ENCODE assay signal across 7 cellular contexts in the genomic region with DNA sequence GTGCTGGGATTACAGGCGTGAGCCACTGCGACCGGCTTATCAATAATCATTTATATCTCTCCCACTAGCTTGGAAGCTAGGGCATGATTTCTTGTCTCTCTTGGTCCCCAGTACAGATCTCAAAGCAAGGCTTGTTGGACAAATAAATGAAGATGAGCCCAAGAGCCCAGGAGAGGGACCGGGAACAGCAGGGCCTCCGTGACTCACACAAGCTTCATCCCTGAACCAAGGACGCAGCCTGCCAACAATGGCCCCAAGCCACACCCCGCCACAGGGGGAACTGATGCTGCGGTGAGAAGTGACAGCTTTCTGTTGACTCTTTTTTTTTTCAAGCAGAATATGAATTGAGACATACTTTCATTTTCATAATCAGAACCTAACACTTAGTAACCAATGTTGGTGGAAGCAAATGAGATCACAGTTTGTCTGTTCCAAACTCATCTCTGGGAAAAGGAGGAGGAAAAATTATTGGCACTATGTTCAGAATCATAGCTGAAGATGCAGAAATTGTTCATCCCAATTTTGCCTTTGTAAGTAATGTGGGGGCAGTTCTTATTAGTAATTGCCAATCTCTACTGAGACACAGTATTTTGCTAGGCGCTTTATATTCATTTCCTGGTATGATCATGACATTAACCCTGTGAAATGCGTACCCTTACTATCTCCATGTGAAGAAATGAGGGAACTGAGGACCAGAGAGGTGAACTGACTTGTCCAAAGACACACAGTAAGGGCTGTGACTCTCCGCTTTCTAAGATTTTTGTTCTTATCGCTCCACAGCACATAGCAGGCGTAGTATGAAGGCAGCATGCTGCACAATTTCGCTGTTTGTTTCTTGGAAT. TPM values are rescaled to one million over a fixed set of nuclear protein-coding genes. Genes with fewer than 3 reads are reported as not detected.
DNase-seq lines count a peak whose midpoint lies in the region; ATAC-seq and TF ChIP-seq lines count a peak whose summit lies in the region.

No MANE protein-coding gene starts in this region.

- H4K20me1 ChIP-seq in osteoblast (ENCODE audit: insufficient read depth, low read length), result no peaks in the 10 kb centered on the region

- H3K4me3 ChIP-seq in endodermal cell (ENCODE audit: low read length), result no peak overlapping the region
- peak overlapping the region; percentile 47 for H3K4me3 ChIP-seq in osteoblast (ENCODE audit: insufficient read depth, low read length)
- peak overlapping the region; percentile 24 for H3K4me3 ChIP-seq in thoracic aorta

- peaks cover 15% of the 10 kb centered on the region for H3K4me1 Mint-ChIP-seq in endodermal cell

- DNase-seq in NCI-H226 (peak; percentile 41), endodermal cell (peak; percentile 87), osteoblast (ENCODE audit: insufficient read length, low spot score, missing footprints) (peak; percentile 93), thoracic aorta (ENCODE audit: low spot score) (peak; percentile 76)
- peak; percentile 45 to 65 (median 58) for DNase-seq in activated CD8-positive, alpha-beta memory T cell treated with anti-CD3 and anti-CD28 coated beads for 48 hours (ENCODE audit: low read depth in 2 of 3, low spot score in 2 of 3)

- ATAC-seq in GM18517 (IDR thresholded peaks at IDR 0.05; ENCODE audit: unreplicated experiment) (peak; percentile 93), HG02759 (IDR thresholded peaks at IDR 0.05; ENCODE audit: unreplicated experiment) (peak; percentile 92), thoracic aorta (ENCODE audit: insufficient number of reproducible peaks, low FRiP score, low read depth) (peak; percentile 25)

- no peak for TF ChIP-seq CTCF in endodermal cell (conservative IDR thresholded peaks at IDR 0.05)
- no peak for TF ChIP-seq CTCF in osteoblast (IDR thresholded peaks at IDR 0.05; ENCODE audit: extremely low read depth, low read depth, low read length)
- TF ChIP-seq CTCF in thoracic aorta (IDR thresholded peaks at IDR 0.05), result no peak

- H3K36me3 Mint-ChIP-seq in endodermal cell (ENCODE audit: low read depth), result no peaks in the 10 kb centered on the region

- no peak overlapping the region for H3K4me3 Mint-ChIP-seq in endodermal cell

- 74 to 81% methylated on average over 9 to 14 of the region's 14 CpGs for WGBS in endodermal cell (ENCODE audit: insufficient coverage in 1 of 2, insufficient read length in 1 of 2), 2 experiments

- no peak overlapping the region for H3K9ac ChIP-seq in endodermal cell (ENCODE audit: extremely low read depth, low read length, poor library complexity, severe bottlenecking)

- no peak overlapping the region for H3K27ac Mint-ChIP-seq in endodermal cell

- H3K79me2 ChIP-seq in osteoblast (ENCODE audit: insufficient read depth, low read length), result no peaks in the 10 kb centered on the region

- no peaks in the 10 kb centered on the region for H3K9me3 Mint-ChIP-seq in endodermal cell

- H3K27ac ChIP-seq in endodermal cell (ENCODE audit: low read depth, low read length), result no peak overlapping the region
- peak overlapping the region; percentile 100 for H3K27ac ChIP-seq in osteoblast (ENCODE audit: low read depth, low read length)
- peak overlapping the region; percentile 66 to 78 for H3K27ac ChIP-seq in thoracic aorta

- no peaks in the 10 kb centered on the region for H3K36me3 ChIP-seq in endodermal cell (ENCODE audit: control insufficient read depth, insufficient read depth, low read length)
- no peaks in the 10 kb centered on the region for H3K36me3 ChIP-seq in osteoblast (ENCODE audit: insufficient read depth, low read length)
- no peaks in the 10 kb centered on the region for H3K36me3 ChIP-seq in thoracic aorta

- no peaks in the 10 kb centered on the region for H3K4me1 ChIP-seq in endodermal cell (ENCODE audit: control insufficient read depth, insufficient read depth, low read length)
- H3K4me1 ChIP-seq in osteoblast (ENCODE audit: insufficient read depth, low read length), result peaks cover 51% of the 10 kb centered on the region
- peaks cover 23 to 51% of the 10 kb centered on the region in 2 donors for H3K4me1 ChIP-seq in thoracic aorta (ENCODE audit: control insufficient read depth in 1 of 2, low read depth in 2 of 2)

- H3K27me3 Mint-ChIP-seq in endodermal cell (ENCODE audit: insufficient read depth), result peaks cover 18% of the 10 kb centered on the region

- peak overlapping the region; percentile 83 for H3K4me2 ChIP-seq in osteoblast (ENCODE audit: insufficient read depth, low read length)

- H3K27me3 ChIP-seq in endodermal cell (ENCODE audit: control insufficient read depth, insufficient read depth, low read length, poor library complexity, severe bottlenecking) (no peaks in the 10 kb centered on the region), osteoblast (ENCODE audit: insufficient read depth, low read length) (no peaks in the 10 kb centered on the region), thoracic aorta (replicated peaks; ENCODE audit: insufficient read depth) (no peaks in the 10 kb centered on the region)

- H2AFZ ChIP-seq in osteoblast (ENCODE audit: low read length), result no peak overlapping the region

- H3K9me3 ChIP-seq in endodermal cell (ENCODE audit: control insufficient read depth, low read length) (no peaks in the 10 kb centered on the region), osteoblast (ENCODE audit: low read depth, low read length) (no peaks in the 10 kb centered on the region), thoracic aorta (no peaks in the 10 kb centered on the region)

RNA-seq across cellular contexts. Expression of a gene that starts 6.6 kb away (rescaled TPM):
- 10 to 100 TPM in 1 of 2 donors, 1 to 10 TPM in 1; 9.2 to 11.0 TPM for total RNA-seq in endodermal cell
- polyA plus RNA-seq in endodermal cell (2013, experiment 1 of 2), result 16.8 TPM
- polyA plus RNA-seq in endodermal cell (2013, experiment 2 of 2), result 18.1 TPM
- total RNA-seq in osteoblast, result 69.2 and 74.6 TPM in 2 replicates
- total RNA-seq in thoracic aorta, result 1,000 to 10,000 TPM in 1 of 2 donors, 100 to 1,000 TPM in 1; 813 to 3,699 TPM

RNA-seq across cellular contexts. Expression of a gene that starts 56.4 kb away (rescaled TPM):
- total RNA-seq in endodermal cell, result 10 to 100 TPM; 81.9 to 94.8 TPM
- polyA plus RNA-seq in endodermal cell (2013, experiment 1 of 2), result 79.3 TPM
- 73.2 TPM for polyA plus RNA-seq in endodermal cell (2013, experiment 2 of 2)
- total RNA-seq in osteoblast, result 109 and 128 TPM in 2 replicates
- total RNA-seq in thoracic aorta, result 100 to 1,000 TPM; 141 to 230 TPM

Comparison
In these comparisons a context has a peak if more than half of its experiments do, and no peak if none do; other contexts are left out.
1. ATAC-seq: peak in every context shown above with its lines; median percentile 93 in GM18517; 92 in HG02759; 25 in thoracic aorta.
2. DNase-seq: peak in every context shown above with its lines; median percentile 93 in osteoblast; 87 in endodermal cell; 76 in thoracic aorta; 58 in activated CD8-positive, alpha-beta memory T cell treated with anti-CD3 and anti-CD28 coated beads for 48 hours; 41 in NCI-H226.
3. RNA of a gene that starts 6.6 kb away (total RNA-seq): 813 to 3,699 TPM in thoracic aorta; 69.2 to 74.6 TPM in osteoblast and 9.2 to 11.0 TPM in endodermal cell; every median in the first group is over 10 times any median in the second.